Comparison of ENCODE assay signal across 8 cellular contexts in the genomic region with DNA sequence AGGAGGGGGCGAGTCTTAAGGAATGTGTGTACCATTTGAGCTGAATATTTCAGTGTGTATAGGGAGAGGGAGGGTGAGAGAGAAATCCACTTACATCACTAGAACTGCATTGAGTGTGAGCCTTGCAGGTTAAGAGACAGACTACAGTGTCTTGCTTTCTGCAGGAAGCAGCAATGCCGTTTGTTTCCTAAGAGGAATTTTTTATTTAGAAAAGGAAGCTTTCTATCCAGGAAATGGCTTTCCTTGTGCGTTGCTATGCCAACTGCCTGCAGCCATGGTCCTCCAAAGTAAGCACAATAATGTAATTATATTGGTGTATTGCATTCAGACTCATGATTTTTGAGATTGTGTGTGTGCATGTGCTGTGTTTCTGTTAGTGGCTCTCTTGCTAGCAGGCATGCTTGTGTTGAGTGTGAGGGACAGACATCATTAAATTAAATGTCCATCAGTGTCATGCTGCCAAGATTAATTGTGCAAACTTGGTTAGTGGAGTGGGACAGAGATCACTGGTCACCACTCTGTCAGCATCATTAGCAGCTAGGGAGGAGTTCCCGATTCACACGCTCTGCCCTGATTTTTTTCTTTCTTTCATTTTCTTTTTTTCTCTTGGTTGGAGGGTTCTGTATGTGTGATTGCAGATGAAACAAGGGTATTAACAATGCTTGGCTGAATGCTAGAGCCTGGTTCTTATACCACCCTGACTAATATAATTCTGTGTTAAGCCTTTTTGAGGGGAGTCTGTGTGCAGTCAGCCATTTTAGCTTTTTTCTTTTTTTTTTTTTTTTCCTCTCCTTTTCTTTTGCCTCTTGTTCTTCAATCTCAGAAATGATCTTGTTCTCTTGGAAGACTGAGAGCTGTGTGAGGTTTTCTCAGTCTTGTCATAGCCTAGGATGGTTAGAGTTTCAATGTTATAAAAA.
DNase-seq lines count a peak whose midpoint lies in the region; ATAC-seq and TF ChIP-seq lines count a peak whose summit lies in the region.

No MANE protein-coding gene starts in this region.

- TF ChIP-seq CTCF in right atrium auricular region (IDR thresholded peaks at IDR 0.05) (no peak), spleen (IDR thresholded peaks at IDR 0.05 in 8 of 11, conservative IDR thresholded peaks at IDR 0.05 in 3 of 11) (no peak)

- ATAC-seq in GM19452 (IDR thresholded peaks at IDR 0.05; ENCODE audit: unreplicated experiment) (peak; percentile 46), SK-N-SH treated with all-trans-retinoic acid at 6 μM for 48 hours (peak; percentile 70)

- intact Hi-C loops in spleen (cut with DNase I; ENCODE audit: low total_unique reads), result no loop called here

- H3K4me1 ChIP-seq in right atrium auricular region (peaks cover 0 to 41% of the 10 kb centered on the region in 2 donors), spleen (peaks cover 5 to 62% (median 39%) of the 10 kb centered on the region in 6 donors)

- peak overlapping the region; percentile 23 to 37 for H3K4me3 ChIP-seq in right atrium auricular region
- peak overlapping the region in 5 of 8 donors; percentile 1 to 39 (median 3) for H3K4me3 ChIP-seq in spleen

- peak overlapping the region; percentile 45 to 61 for H3K27ac ChIP-seq in right atrium auricular region
- peak overlapping the region in 7 of 8 donors; percentile 33 to 75 (median 60) for H3K27ac ChIP-seq in spleen

- WGBS in spleen, 5 donors, result 35 to 55% (median 43%) methylated on average over 5 of the region's 5 CpGs

- H3K4me3 Mint-ChIP-seq in activated naive CD8-positive, alpha-beta T cell treated with anti-CD3 and anti-CD28 coated beads for 36 hours, result no peak overlapping the region

- H3K9me3 Mint-ChIP-seq in activated naive CD8-positive, alpha-beta T cell treated with anti-CD3 and anti-CD28 coated beads for 36 hours, result no peaks in the 10 kb centered on the region

- H3K9me3 ChIP-seq in right atrium auricular region, result no peaks in the 10 kb centered on the region
- no peaks in the 10 kb centered on the region for H3K9me3 ChIP-seq in spleen

- no peaks in the 10 kb centered on the region for H3K36me3 ChIP-seq in right atrium auricular region
- H3K36me3 ChIP-seq in spleen, result no peaks in the 10 kb centered on the region

- DNase-seq in right atrium auricular region (ENCODE audit: low spot score), result no peak
- no peak for DNase-seq in spleen
- DNase-seq in effector CD8-positive, alpha-beta T cell (lab: John Stamatoyannopoulos, UW), result no peak
- no peak for DNase-seq in NCI-H187 (lab: John Stamatoyannopoulos, UW)
- DNase-seq in NCI-H2107 (lab: John Stamatoyannopoulos, UW), result no peak
- no peak for DNase-seq in activated naive CD8-positive, alpha-beta T cell treated with anti-CD3 and anti-CD28 coated beads for 36 hours

- H3K4me1 Mint-ChIP-seq in activated naive CD8-positive, alpha-beta T cell treated with anti-CD3 and anti-CD28 coated beads for 36 hours, result peaks cover 3% of the 10 kb centered on the region

- no peak overlapping the region for H3K27ac Mint-ChIP-seq in activated naive CD8-positive, alpha-beta T cell treated with anti-CD3 and anti-CD28 coated beads for 36 hours

- TF ChIP-seq POLR2A in spleen (IDR thresholded peaks at IDR 0.05), result no peak

- H3K36me3 Mint-ChIP-seq in activated naive CD8-positive, alpha-beta T cell treated with anti-CD3 and anti-CD28 coated beads for 36 hours, result peaks cover 4% of the 10 kb centered on the region

- H3K27me3 ChIP-seq in right atrium auricular region (no peaks in the 10 kb centered on the region), spleen (replicated peaks in 1 of 7) (no peaks in the 10 kb centered on the region)

- no peaks in the 10 kb centered on the region for H3K27me3 Mint-ChIP-seq in activated naive CD8-positive, alpha-beta T cell treated with anti-CD3 and anti-CD28 coated beads for 36 hours

TF ChIP-seq in SK-N-SH treated with all-trans-retinoic acid at 6 μM for 48 hours, 23 proteins besides CTCF, POLR2A, EP300 and RAD21:
- TF ChIP-seq TCF4 (CRISPR knock-in tag; IDR thresholded peaks at IDR 0.05; ENCODE audit: borderline replicate concordance), result peak; percentile 77; the same call in 1 of the 2 replicates
- TF ChIP-seq TSHZ2 (CRISPR knock-in tag; IDR thresholded peaks at IDR 0.05), result peak; percentile 95
- no peak for TF ChIP-seq OSR1 (CRISPR knock-in tag; IDR thresholded peaks at IDR 0.05)
- no peak for TF ChIP-seq ZC3H10 (CRISPR knock-in tag; IDR thresholded peaks at IDR 0.05)
- TF ChIP-seq ZFP30 (CRISPR knock-in tag; IDR thresholded peaks at IDR 0.05), result no peak
- TF ChIP-seq ZNF70 (CRISPR knock-in tag; IDR thresholded peaks at IDR 0.05), result no peak
- no peak for TF ChIP-seq ZNF8 (CRISPR knock-in tag; IDR thresholded peaks at IDR 0.05)
- no peak for TF ChIP-seq ZNF565 (CRISPR knock-in tag; conservative IDR thresholded peaks at IDR 0.05; ENCODE audit: low read depth)
- no peak for TF ChIP-seq GLIS3 (CRISPR knock-in tag; IDR thresholded peaks at IDR 0.05)
- no peak for TF ChIP-seq BACH2 (CRISPR knock-in tag; IDR thresholded peaks at IDR 0.05; ENCODE audit: borderline replicate concordance)
- peak; percentile 66 for TF ChIP-seq ISL1 (CRISPR knock-in tag; IDR thresholded peaks at IDR 0.05)
- no peak for TF ChIP-seq RARB (CRISPR knock-in tag; IDR thresholded peaks at IDR 0.05)
- no peak for TF ChIP-seq CSRNP3 (CRISPR knock-in tag; IDR thresholded peaks at IDR 0.05)
- no peak for TF ChIP-seq TOX (CRISPR knock-in tag; IDR thresholded peaks at IDR 0.05; ENCODE audit: borderline replicate concordance)
- TF ChIP-seq ARNTL (CRISPR knock-in tag; IDR thresholded peaks at IDR 0.05; ENCODE audit: borderline replicate concordance, low read depth), result no peak
- TF ChIP-seq SNAI2 (CRISPR knock-in tag; IDR thresholded peaks at IDR 0.05), result no peak
- no peak for TF ChIP-seq CSDC2 (CRISPR knock-in tag; IDR thresholded peaks at IDR 0.05)
